In the genomic region with DNA sequence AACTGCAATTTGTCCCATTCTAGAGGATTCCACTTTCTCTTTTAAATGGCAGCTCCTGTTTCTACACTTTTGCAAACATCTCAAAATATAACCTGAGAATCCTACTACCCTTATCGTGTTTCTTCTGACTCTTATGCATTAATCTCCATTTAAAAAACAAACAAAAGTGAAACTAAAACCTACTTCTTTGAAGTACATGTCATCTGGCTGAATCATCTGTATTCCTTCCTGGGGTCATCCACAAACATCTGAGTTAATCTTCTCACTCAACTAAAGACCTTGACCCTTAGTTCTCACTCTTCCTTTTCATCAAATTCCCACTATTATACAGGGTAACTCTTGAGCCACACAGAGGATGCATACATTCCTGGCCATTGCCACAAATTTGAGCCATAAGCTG, we compare ENCODE assay signal across 15 cellular contexts.
A peak's percentile ranks its signal among the peaks of the same experiment; 100 is the strongest.
DNase-seq lines count a peak whose midpoint lies in the region; ATAC-seq and TF ChIP-seq lines count a peak whose summit lies in the region.
"Had no signal": no experiment of that assay in that cellular context is flagged by ENCODE, and none has a peak within 500 bp of the region (broad histone marks: within the 10 kb centered on the region; RNA-seq: fewer than 3 reads in every experiment).

No MANE protein-coding gene starts in this region.

- no peaks in the 10 kb centered on the region for H3K9me2 ChIP-seq in SU-DHL-6 (replicated peaks; ENCODE audit: insufficient read depth, low read length)

- no peaks in the 10 kb centered on the region for H3K36me3 ChIP-seq in SU-DHL-6 (ENCODE audit: low read length)
- H3K36me3 ChIP-seq: esophagus squamous epithelium, upper lobe of right lung had no signal

- H3K27ac ChIP-seq in SU-DHL-6 (ENCODE audit: low read depth, low read length): no peak overlapping the region
- H3K27ac ChIP-seq: esophagus squamous epithelium, upper lobe of right lung had no signal

- no peaks in the 10 kb centered on the region for H3F3A ChIP-seq in SU-DHL-6 (ENCODE audit: insufficient read depth)

- H3K79me2 ChIP-seq in SU-DHL-6 (ENCODE audit: insufficient read depth, low read length): no peaks in the 10 kb centered on the region

- no peak for TF ChIP-seq CTCF in SU-DHL-6 (IDR thresholded peaks at IDR 0.05; ENCODE audit: insufficient read depth, low read length, poor library complexity, severe bottlenecking)

- no peak overlapping the region for H2AFZ ChIP-seq in SU-DHL-6 (ENCODE audit: low read depth, low read length, severe bottlenecking)

- H3K9me3 ChIP-seq in SU-DHL-6 (ENCODE audit: insufficient read depth, low read length): no peaks in the 10 kb centered on the region
- H3K9me3 ChIP-seq: esophagus squamous epithelium, upper lobe of right lung had no signal

- no peak overlapping the region for H3K4me3 ChIP-seq in SU-DHL-6 (ENCODE audit: insufficient read depth, low read length, poor library complexity, severe bottlenecking)
- H3K4me3 ChIP-seq: upper lobe of right lung had no signal

- H3K4me2 ChIP-seq in SU-DHL-6 (ENCODE audit: low read depth, low read length, poor library complexity, severe bottlenecking): peak overlapping the region; percentile 29

- no peak overlapping the region for H3K9ac ChIP-seq in SU-DHL-6 (ENCODE audit: low read length)

- no peaks in the 10 kb centered on the region for H4K20me1 ChIP-seq in SU-DHL-6 (ENCODE audit: low read depth, low read length)

- DNase-seq in EL (peak; percentile 4), kidney glomerular epithelial cell (lab: John Stamatoyannopoulos, UW) (peak; percentile 32), posterior cingulate gyrus (no peak), NCI-H187 treated with DMSO at 0.1 percent for 48 hours (lab: John Stamatoyannopoulos, UW) (no peak), NCI-H2081 treated with DMSO at 0.1 percent for 48 hours (lab: John Stamatoyannopoulos, UW) (no peak)
- DNase-seq: activated T-cell treated with anti-CD3 and anti-CD28 coated beads, Interleukin-2, amount 50 U/mL, for 72 hours; cerebellar nuclear complex; esophagus squamous epithelium; SIG-M5; small intestine; upper lobe of right lung had no signal

- intact Hi-C loops in posterior cingulate gyrus (cut with DNase I): no loop called here

- H3K27me3 ChIP-seq in SU-DHL-6 (ENCODE audit: low read length): no peaks in the 10 kb centered on the region
- H3K27me3 ChIP-seq: esophagus squamous epithelium, upper lobe of right lung had no signal

- peak; percentile 72 for ATAC-seq in HG03520 (IDR thresholded peaks at IDR 0.05; ENCODE audit: unreplicated experiment)
- ATAC-seq in GM21528 (IDR thresholded peaks at IDR 0.05; ENCODE audit: low FRiP score, unreplicated experiment): no peak
- ATAC-seq: natural killer cell treated with Interleukin-12 subunit alpha and Interleukin-12 subunit beta and Interleukin-15 and Interleukin-18, amount 100 ng/mL, for 72 hours; upper lobe of right lung had no signal

Comparison
In these comparisons a context has a peak if more than half of its experiments do, and no peak if none do; other contexts are left out.
1. DNase-seq: peak in EL (single experiment) and kidney glomerular epithelial cell (single experiment); none in posterior cingulate gyrus (0 of 10), NCI-H187 treated with DMSO at 0.1 percent for 48 hours (single experiment) and NCI-H2081 treated with DMSO at 0.1 percent for 48 hours (single experiment).